28 cellular contexts compared by ENCODE assay signal in genomic region chr12:4448943-4449861, GRCh38. TPM values are rescaled to one million over a fixed set of nuclear protein-coding genes. Genes with fewer than 3 reads are reported as not detected.
DNase-seq lines count a peak whose midpoint lies in the region; ATAC-seq and TF ChIP-seq lines count a peak whose summit lies in the region.
"Had no signal": no experiment of that assay in that cellular context is flagged by ENCODE, and none has a peak within 500 bp of the region (broad histone marks: within the 10 kb centered on the region; RNA-seq: fewer than 3 reads in every experiment).

No MANE protein-coding gene starts in this region.

- no peak for ATAC-seq in activated CD8-positive, alpha-beta memory T cell treated with anti-CD3 and anti-CD28 coated beads, Interleukin-2, amount 10 ng/mL, durations not matched to agents 7 days and 5 days
- peak; percentile 64 for ATAC-seq in left colon
- ATAC-seq in GM21619 (IDR thresholded peaks at IDR 0.05; ENCODE audit: unreplicated experiment), result no peak
- ATAC-seq: A549; activated CD4-positive, alpha-beta T cell treated with anti-CD3 and anti-CD28 coated beads for 36 hours; activated T-cell treated with anti-CD3 and anti-CD28 coated beads, Interleukin-2, amount 50 U/mL, for 4 hours; upper lobe of right lung had no signal

- TF ChIP-seq CTCF in OCI-LY3 (IDR thresholded peaks at IDR 0.05; ENCODE audit: low read depth, low read length) (no peak), vagina (IDR thresholded peaks at IDR 0.05) (no peak)

- no peak overlapping the region for H3K4me3 Mint-ChIP-seq in activated CD8-positive, alpha-beta memory T cell treated with anti-CD3 and anti-CD28 coated beads, Interleukin-2, amount 10 ng/mL, durations not matched to agents 7 days and 5 days
- H3K4me3 Mint-ChIP-seq: activated CD4-positive, alpha-beta T cell treated with anti-CD3 and anti-CD28 coated beads for 36 hours; activated T-cell treated with anti-CD3 and anti-CD28 coated beads, Interleukin-2, amount 50 U/mL, for 4 hours; B cell; neural crest cell had no signal

- no peak overlapping the region for H2AFZ ChIP-seq in OCI-LY3 (ENCODE audit: low read depth, low read length)

- H3K27me3 Mint-ChIP-seq in activated CD8-positive, alpha-beta memory T cell treated with anti-CD3 and anti-CD28 coated beads, Interleukin-2, amount 10 ng/mL, durations not matched to agents 7 days and 5 days, result peaks cover 44% of the 10 kb centered on the region

- H3K4me1 ChIP-seq in OCI-LY3 (ENCODE audit: low read length) (peaks cover 10% of the 10 kb centered on the region), vagina (no peaks in the 10 kb centered on the region)
- H3K4me1 ChIP-seq: A549, adrenal gland, colonic mucosa, esophagus squamous epithelium, HAP-1, sigmoid colon, upper lobe of right lung had no signal

- H3K36me3 Mint-ChIP-seq in activated CD8-positive, alpha-beta memory T cell treated with anti-CD3 and anti-CD28 coated beads, Interleukin-2, amount 10 ng/mL, durations not matched to agents 7 days and 5 days, result no peaks in the 10 kb centered on the region

- DNase-seq in activated CD8-positive, alpha-beta memory T cell treated with anti-CD3 and anti-CD28 coated beads for 24 hours, result peak; percentile 40
- DNase-seq in activated CD8-positive, alpha-beta memory T cell treated with anti-CD3 and anti-CD28 coated beads, Interleukin-2, amount 10 ng/mL, durations not matched to agents 7 days and 5 days, result no peak
- DNase-seq in left colon (no peak), vagina (ENCODE audit: extremely low spot score in 2 of 2) (peak; percentile 54 to 74), SW480 (ENCODE audit: low spot score) (no peak)
- DNase-seq in stimulated activated CD4-positive, alpha-beta T cell treated with anti-CD3 and anti-CD28 coated beads, Interleukin-4, amount 100 ng/mL, for 4 hours, result no peak
- DNase-seq: activated CD4-positive, alpha-beta T cell treated with anti-CD3 and anti-CD28 coated beads for 36 hours; activated naive CD4-positive, alpha-beta T cell treated with Interleukin-2 at 50 U/mL for 16 hours; activated T-cell treated with anti-CD3 and anti-CD28 coated beads, Interleukin-2, amount 50 U/mL, for 4 hours; adrenal gland; colonic mucosa; esophagus squamous epithelium; sigmoid colon; SK-N-SH; upper lobe of right lung had no signal

- intact Hi-C loops in left colon (cut with DNase I, micrococcal nuclease), result no loop called here
- intact Hi-C loops in vagina (cut with DNase I), result no loop called here

- H4K20me1 ChIP-seq in OCI-LY3 (ENCODE audit: insufficient read depth, low read length), result no peaks in the 10 kb centered on the region

- H3K36me3 ChIP-seq in OCI-LY3 (replicated peaks; ENCODE audit: low read depth, low read length) (no peaks in the 10 kb centered on the region), vagina (no peaks in the 10 kb centered on the region)
- H3K36me3 ChIP-seq: adrenal gland, colonic mucosa, esophagus squamous epithelium, HAP-1, sigmoid colon, upper lobe of right lung had no signal

- peaks cover 22% of the 10 kb centered on the region for H3K27me3 ChIP-seq in OCI-LY3 (ENCODE audit: low read depth, low read length)
- no peaks in the 10 kb centered on the region for H3K27me3 ChIP-seq in vagina
- H3K27me3 ChIP-seq: adrenal gland, colonic mucosa, sigmoid colon had no signal

- TF ChIP-seq POLR2A in vagina (IDR thresholded peaks at IDR 0.05), result no peak

- no peak overlapping the region for H3K9ac ChIP-seq in OCI-LY3 (ENCODE audit: low read length)
- H3K9ac ChIP-seq: SK-N-SH had no signal

- H3K27ac ChIP-seq in OCI-LY3 (ENCODE audit: low read length) (no peak overlapping the region), vagina (no peak overlapping the region)
- H3K27ac ChIP-seq: A549, adrenal gland, colonic mucosa, esophagus squamous epithelium, sigmoid colon, upper lobe of right lung had no signal

- peak overlapping the region; percentile 15; the same call in 1 of the 2 replicates for H3K4me2 ChIP-seq in OCI-LY3 (ENCODE audit: low read length)
- H3K4me2 ChIP-seq: A549, SK-N-SH had no signal

- H3K79me2 ChIP-seq in OCI-LY3 (ENCODE audit: low read length), result no peaks in the 10 kb centered on the region

- no peak overlapping the region for H3K27ac Mint-ChIP-seq in activated CD8-positive, alpha-beta memory T cell treated with anti-CD3 and anti-CD28 coated beads, Interleukin-2, amount 10 ng/mL, durations not matched to agents 7 days and 5 days
- H3K27ac Mint-ChIP-seq: activated CD4-positive, alpha-beta T cell treated with anti-CD3 and anti-CD28 coated beads for 36 hours; B cell had no signal

- no peaks in the 10 kb centered on the region for H3K9me3 ChIP-seq in OCI-LY3 (ENCODE audit: insufficient read depth, low read length)
- no peaks in the 10 kb centered on the region for H3K9me3 ChIP-seq in vagina
- H3K9me3 ChIP-seq: A549, adrenal gland, colonic mucosa, esophagus squamous epithelium, HAP-1, sigmoid colon, SK-N-SH, upper lobe of right lung had no signal

- CTCF ChIA-PET in activated CD8-positive, alpha-beta memory T cell treated with anti-CD3 and anti-CD28 coated beads, Interleukin-2, amount 10 ng/mL, durations not matched to agents 7 days and 5 days (lab: Charles Lee), result no interaction called here

- H3K9me3 Mint-ChIP-seq in activated CD8-positive, alpha-beta memory T cell treated with anti-CD3 and anti-CD28 coated beads, Interleukin-2, amount 10 ng/mL, durations not matched to agents 7 days and 5 days (ENCODE audit: low read depth), result peaks cover 5% of the 10 kb centered on the region

- H3K4me1 Mint-ChIP-seq in activated CD8-positive, alpha-beta memory T cell treated with anti-CD3 and anti-CD28 coated beads, Interleukin-2, amount 10 ng/mL, durations not matched to agents 7 days and 5 days, result no peaks in the 10 kb centered on the region
- H3K4me1 Mint-ChIP-seq: B cell had no signal

- H3K4me3 ChIP-seq in OCI-LY3 (ENCODE audit: low read length), result no peak overlapping the region
- H3K4me3 ChIP-seq in vagina, result no peak overlapping the region
- H3K4me3 ChIP-seq: A549, adrenal gland, colonic mucosa, esophagus squamous epithelium, HAP-1, sigmoid colon, upper lobe of right lung had no signal

RNA-seq across cellular contexts. Expression of gene FGF6, which starts 3.6 kb away (rescaled TPM):
- not detected for total RNA-seq in activated CD8-positive, alpha-beta memory T cell treated with anti-CD3 and anti-CD28 coated beads, Interleukin-2, amount 10 ng/mL, durations not matched to agents 7 days and 5 days
- total RNA-seq in left colon (not detected), vagina (not detected)
- total RNA-seq: activated CD4-positive, alpha-beta T cell treated with anti-CD3 and anti-CD28 coated beads for 36 hours; activated CD8-positive, alpha-beta memory T cell treated with anti-CD3 and anti-CD28 coated beads for 36 hours; activated T-cell treated with anti-CD3 and anti-CD28 coated beads, Interleukin-2, amount 50 U/mL, for 4 hours; adrenal gland; B cell; colonic mucosa; esophagus squamous epithelium; frontal cortex; lower leg skin; NCI-H460; neural crest cell; posterior vena cava; RPMI7951; sigmoid colon; T-helper 2 cell treated with Interferon-gamma antibody and Interleukin-4, amounts not matched to agents 100 ng/mL and 5 ng/mL, for 36 hours; upper lobe of right lung had no signal

Comparison
In these comparisons a context has a peak if more than half of its experiments do, and no peak if none do; other contexts are left out.
1. DNase-seq: peak in activated CD8-positive, alpha-beta memory T cell treated with anti-CD3 and anti-CD28 coated beads for 24 hours (single experiment) and vagina (2 of 2); none in activated CD8-positive, alpha-beta memory T cell treated with anti-CD3 and anti-CD28 coated beads, Interleukin-2, amount 10 ng/mL, durations not matched to agents 7 days and 5 days (single experiment), left colon (0 of 2), stimulated activated CD4-positive, alpha-beta T cell treated with anti-CD3 and anti-CD28 coated beads, Interleukin-4, amount 100 ng/mL, for 4 hours (0 of 2) and SW480 (single experiment).